In the genomic region with DNA sequence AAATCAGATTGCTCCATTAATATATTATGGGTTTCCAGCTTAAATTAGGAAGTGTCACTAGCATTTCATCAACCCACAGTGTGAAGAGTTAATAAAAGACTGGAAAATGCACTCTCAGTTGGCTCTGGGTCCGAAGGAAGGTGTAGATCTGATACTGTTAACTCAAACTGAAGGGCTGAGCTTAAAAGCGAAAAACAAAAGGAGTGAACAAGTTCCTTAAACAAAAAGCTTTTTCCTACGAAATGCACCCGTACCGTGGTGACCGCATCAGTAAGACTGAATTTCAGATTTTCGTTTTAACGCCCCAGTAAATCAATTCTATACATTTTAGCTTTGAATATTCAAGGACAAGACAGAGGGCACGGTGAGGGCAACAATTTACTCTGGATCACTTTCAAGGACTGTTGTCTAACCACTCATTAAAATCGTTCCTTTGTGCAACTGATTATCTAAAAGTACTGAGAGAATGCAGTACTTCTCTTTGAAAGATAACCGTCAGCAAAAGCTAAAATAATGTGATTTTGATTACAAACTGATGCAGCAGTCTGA, we compare ENCODE assay signal across 9 cellular contexts. TPM values are rescaled to one million over a fixed set of nuclear protein-coding genes. Genes with fewer than 3 reads are reported as not detected.
DNase-seq lines count a peak whose midpoint lies in the region; ATAC-seq lines count a peak whose summit lies in the region.
"Had no signal": no experiment of that assay in that cellular context is flagged by ENCODE, and none has a peak within 500 bp of the region (broad histone marks: within the 10 kb centered on the region; RNA-seq: fewer than 3 reads in every experiment).

No MANE protein-coding gene starts in this region.

- no peaks in the 10 kb centered on the region for H3K36me3 ChIP-seq in iPS-20b (ENCODE audit: insufficient read depth, low read depth, low read length)
- H3K36me3 ChIP-seq in thymus (ENCODE audit: control insufficient read depth, insufficient read depth), result no peaks in the 10 kb centered on the region
- H3K36me3 ChIP-seq: pancreas had no signal

- H3K9me3 Mint-ChIP-seq in activated CD4-positive, alpha-beta T cell treated with anti-CD3 and anti-CD28 coated beads, Interleukin-2, amount 10 ng/mL, durations not matched to agents 7 days and 5 days, result no peaks in the 10 kb centered on the region
- H3K9me3 Mint-ChIP-seq in activated CD8-positive, alpha-beta T cell treated with anti-CD3 and anti-CD28 coated beads, Interleukin-2, amount 10 ng/mL, durations not matched to agents 7 days and 5 days (ENCODE audit: insufficient read depth), result no peaks in the 10 kb centered on the region

- H3K36me3 Mint-ChIP-seq in activated CD4-positive, alpha-beta T cell treated with anti-CD3 and anti-CD28 coated beads, Interleukin-2, amount 10 ng/mL, durations not matched to agents 7 days and 5 days (ENCODE audit: low read depth), result no peaks in the 10 kb centered on the region
- H3K36me3 Mint-ChIP-seq in activated CD8-positive, alpha-beta T cell treated with anti-CD3 and anti-CD28 coated beads, Interleukin-2, amount 10 ng/mL, durations not matched to agents 7 days and 5 days (ENCODE audit: low read depth), result no peaks in the 10 kb centered on the region

- no peak for ATAC-seq in activated CD8-positive, alpha-beta T cell treated with anti-CD3 and anti-CD28 coated beads, Interleukin-2, amount 10 ng/mL, durations not matched to agents 7 days and 5 days
- ATAC-seq in HG03565 (IDR thresholded peaks at IDR 0.05; ENCODE audit: unreplicated experiment), result no peak
- ATAC-seq: pancreas had no signal

- H3K27me3 ChIP-seq in iPS-20b (ENCODE audit: insufficient read depth, low read length) (peaks cover 8% of the 10 kb centered on the region; the same call in 1 of the 2 replicates), thymus (ENCODE audit: control insufficient read depth, insufficient read depth) (peaks cover 29% of the 10 kb centered on the region)
- H3K27me3 ChIP-seq: pancreas had no signal

- H3K4me1 Mint-ChIP-seq in activated CD4-positive, alpha-beta T cell treated with anti-CD3 and anti-CD28 coated beads, Interleukin-2, amount 10 ng/mL, durations not matched to agents 7 days and 5 days, result peaks cover 26% of the 10 kb centered on the region
- H3K4me1 Mint-ChIP-seq in activated CD8-positive, alpha-beta T cell treated with anti-CD3 and anti-CD28 coated beads, Interleukin-2, amount 10 ng/mL, durations not matched to agents 7 days and 5 days (ENCODE audit: low read depth), result peaks cover 33% of the 10 kb centered on the region

- H3K9ac ChIP-seq in iPS-20b (ENCODE audit: low read depth, low read length), result peak overlapping the region; percentile 92; the same call in 1 of the 2 replicates

- H3K9me3 ChIP-seq in iPS-20b (ENCODE audit: insufficient read depth, low read depth, low read length) (no peaks in the 10 kb centered on the region), thymus (ENCODE audit: control insufficient read depth) (no peaks in the 10 kb centered on the region)
- H3K9me3 ChIP-seq: pancreas had no signal

- H3K27me3 Mint-ChIP-seq in activated CD4-positive, alpha-beta T cell treated with anti-CD3 and anti-CD28 coated beads, Interleukin-2, amount 10 ng/mL, durations not matched to agents 7 days and 5 days, result peaks cover 44% of the 10 kb centered on the region
- H3K27me3 Mint-ChIP-seq in activated CD8-positive, alpha-beta T cell treated with anti-CD3 and anti-CD28 coated beads, Interleukin-2, amount 10 ng/mL, durations not matched to agents 7 days and 5 days (ENCODE audit: low read depth), result peaks cover 21% of the 10 kb centered on the region

- H3K27ac Mint-ChIP-seq in activated CD4-positive, alpha-beta T cell treated with anti-CD3 and anti-CD28 coated beads, Interleukin-2, amount 10 ng/mL, durations not matched to agents 7 days and 5 days, result no peak overlapping the region
- H3K27ac Mint-ChIP-seq in activated CD8-positive, alpha-beta T cell treated with anti-CD3 and anti-CD28 coated beads, Interleukin-2, amount 10 ng/mL, durations not matched to agents 7 days and 5 days, result no peak overlapping the region

- POLR2A ChIA-PET in activated CD4-positive, alpha-beta T cell treated with anti-CD3 and anti-CD28 coated beads, Interleukin-2, amount 10 ng/mL, durations not matched to agents 7 days and 5 days (lab: Charles Lee), result interaction anchor here (0.5 kb wide), 1 partner anchor 176 kb away, joined by 4 read pairs; no protein-coding TSS in a partner anchor
- POLR2A ChIA-PET in activated CD8-positive, alpha-beta T cell treated with anti-CD3 and anti-CD28 coated beads, Interleukin-2, amount 10 ng/mL, durations not matched to agents 7 days and 5 days (lab: Charles Lee), result no interaction called here

- H3K27ac ChIP-seq in iPS-20b (ENCODE audit: low read length) (no peak overlapping the region), thymus (ENCODE audit: low read depth) (no peak overlapping the region)
- H3K27ac ChIP-seq: pancreas had no signal

- DNase-seq in activated CD4-positive, alpha-beta T cell treated with anti-CD3 and anti-CD28 coated beads, Interleukin-2, amount 10 ng/mL, durations not matched to agents 7 days and 5 days, result no peak
- no peak for DNase-seq in activated CD4-positive, alpha-beta T cell treated with anti-CD3 and anti-CD28 coated beads for 4 hours
- no peak for DNase-seq in activated CD8-positive, alpha-beta T cell treated with anti-CD3 and anti-CD28 coated beads, Interleukin-2, amount 10 ng/mL, durations not matched to agents 7 days and 5 days
- DNase-seq in NCI-H1694 (lab: John Stamatoyannopoulos, UW), result no peak
- no peak for DNase-seq in activated effector memory CD4-positive, alpha-beta T cell treated with anti-CD3 and anti-CD28 coated beads, Interleukin-2, amount 50 U/mL, for 16 hours
- DNase-seq: pancreas had no signal

- H3K4me3 ChIP-seq in iPS-20b (ENCODE audit: low read length) (peak overlapping the region; percentile 89), thymus (ENCODE audit: low read length) (peak overlapping the region; percentile 6)

- peak overlapping the region; percentile 73 for H3K4me3 Mint-ChIP-seq in activated CD4-positive, alpha-beta T cell treated with anti-CD3 and anti-CD28 coated beads, Interleukin-2, amount 10 ng/mL, durations not matched to agents 7 days and 5 days
- H3K4me3 Mint-ChIP-seq in activated CD8-positive, alpha-beta T cell treated with anti-CD3 and anti-CD28 coated beads, Interleukin-2, amount 10 ng/mL, durations not matched to agents 7 days and 5 days, result peak overlapping the region; percentile 20

- CTCF ChIA-PET in activated CD4-positive, alpha-beta T cell treated with anti-CD3 and anti-CD28 coated beads, Interleukin-2, amount 10 ng/mL, durations not matched to agents 7 days and 5 days (lab: Charles Lee), result interaction anchor here (1.5 kb wide), 1 partner anchor 10 kb away, joined by 3 read pairs; no protein-coding TSS in a partner anchor
- CTCF ChIA-PET in activated CD8-positive, alpha-beta T cell treated with anti-CD3 and anti-CD28 coated beads, Interleukin-2, amount 10 ng/mL, durations not matched to agents 7 days and 5 days (lab: Charles Lee), result interaction anchor here (0.6 to 1.3 kb wide), 3 partner anchors 12 to 275 kb away, joined by 3 read pairs; a partner anchor contains a TSS

- WGBS in thymus, result 9% methylated on average over 11 of the region's 11 CpGs

- peaks cover 23% of the 10 kb centered on the region; the same call in 1 of the 2 replicates for H3K4me1 ChIP-seq in iPS-20b (ENCODE audit: insufficient read depth, low read length)
- H3K4me1 ChIP-seq in thymus (ENCODE audit: control insufficient read depth, insufficient read depth, low read length), result peaks cover 10% of the 10 kb centered on the region

RNA-seq across cellular contexts. Expression of a gene that starts 1.9 kb away (rescaled TPM):
- total RNA-seq in activated CD4-positive, alpha-beta T cell treated with anti-CD3 and anti-CD28 coated beads, Interleukin-2, amount 10 ng/mL, durations not matched to agents 7 days and 5 days, result 1 to 10 TPM; 1.9 to 2.6 TPM
- 1 to 10 TPM; 2.4 to 3.1 TPM for total RNA-seq in activated CD8-positive, alpha-beta T cell treated with anti-CD3 and anti-CD28 coated beads, Interleukin-2, amount 10 ng/mL, durations not matched to agents 7 days and 5 days
- polyA plus RNA-seq in thymus, result 2.0 TPM
